In the genomic region with DNA sequence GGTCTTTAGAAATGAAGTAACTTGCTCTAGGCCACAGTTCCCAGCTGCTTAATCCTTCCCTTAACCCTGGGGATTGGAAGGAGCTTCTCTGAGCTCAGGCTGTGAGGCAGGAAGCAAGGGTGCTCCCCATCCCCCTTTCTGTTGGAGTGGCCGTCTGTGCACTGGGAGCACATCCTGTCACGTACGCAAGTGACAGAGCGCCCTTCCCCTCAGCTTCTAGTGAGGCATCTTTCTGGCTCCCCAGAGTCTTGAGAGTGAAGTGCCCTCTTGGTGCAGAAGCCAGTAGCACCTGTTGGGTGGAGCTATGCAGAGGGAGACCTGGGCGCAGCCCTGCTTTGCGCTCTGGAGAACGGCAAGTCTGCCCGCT, we compare ENCODE assay signal across 8 cellular contexts. TPM values are rescaled to one million over a fixed set of nuclear protein-coding genes. Genes with fewer than 3 reads are reported as not detected.
DNase-seq lines count a peak whose midpoint lies in the region; ATAC-seq and TF ChIP-seq lines count a peak whose summit lies in the region.

No MANE protein-coding gene starts in this region.

- TF ChIP-seq CTCF in HEK293 (tag by site-specific recombination; IDR thresholded peaks at IDR 0.05) (no peak), WERI-Rb-1 (IDR thresholded peaks at IDR 0.05; ENCODE audit: low read depth, low read length) (no peak), lung (IDR thresholded peaks at IDR 0.05; ENCODE audit: control extremely low read depth, extremely low read depth) (no peak), testis (IDR thresholded peaks at IDR 0.05) (no peak)

- intact Hi-C loops in CD4-positive, alpha-beta memory T cell (cut with micrococcal nuclease): loop anchor here (1.0 kb wide), 1 partner anchor 836 kb away; no protein-coding TSS in a partner anchor
- intact Hi-C loops in testis (cut with DNase I; ENCODE audit: low total_unique reads): no loop called here

- H3K27me3 Mint-ChIP-seq in CD4-positive, alpha-beta memory T cell: no peaks in the 10 kb centered on the region

- ATAC-seq in lung (ENCODE audit: insufficient read depth, low FRiP score): no peak

- POLR2A ChIA-PET in CD4-positive, alpha-beta memory T cell (lab: Charles Lee; ENCODE audit: partially characterized antibody): interaction anchor here (1.0 to 1.6 kb wide), 2 partner anchors 13 to 166 kb away, joined by 3 read pairs; no protein-coding TSS in a partner anchor
- POLR2A ChIA-PET in HEK293 (lab: Yijun Ruan, JAX): no interaction called here

- TF ChIP-seq POLR2A in testis (IDR thresholded peaks at IDR 0.05): no peak

- CTCF ChIA-PET in CD4-positive, alpha-beta memory T cell (lab: Charles Lee; ENCODE audit: partially characterized antibody): interaction anchor here (4.2 kb wide), 1 partner anchor 166 kb away, joined by 28 read pairs; no protein-coding TSS in a partner anchor
- CTCF ChIA-PET in HEK293 (lab: Yijun Ruan, JAX): no interaction called here

- H3K36me3 ChIP-seq in CD4-positive, alpha-beta memory T cell (ENCODE audit: insufficient read depth, low read length): peaks cover 30% of the 10 kb centered on the region
- H3K36me3 ChIP-seq in HEK293 (ENCODE audit: control insufficient read depth in 2 of 2, insufficient read depth in 1 of 2, low read length in 2 of 2): peaks cover 0 to 84% of the 10 kb centered on the region in 2 experiments; a peak in 1 of 3 replicates
- H3K36me3 ChIP-seq in WERI-Rb-1: peaks cover 54% of the 10 kb centered on the region
- peaks cover 16 to 26% of the 10 kb centered on the region in 2 donors for H3K36me3 ChIP-seq in lung (ENCODE audit: control insufficient read depth in 2 of 2, insufficient read depth in 2 of 2, low read length in 2 of 2)
- no peaks in the 10 kb centered on the region for H3K36me3 ChIP-seq in testis (ENCODE audit: low read depth, missing control alignments)

- no peaks in the 10 kb centered on the region for H3K27me3 ChIP-seq in CD4-positive, alpha-beta memory T cell (ENCODE audit: insufficient read depth, low read length)
- H3K27me3 ChIP-seq in WERI-Rb-1 (ENCODE audit: insufficient read depth, low read depth, severe bottlenecking) (no peaks in the 10 kb centered on the region), lung (ENCODE audit: control insufficient read depth, insufficient read depth) (no peaks in the 10 kb centered on the region), testis (no peaks in the 10 kb centered on the region)

- H3K9me3 Mint-ChIP-seq in CD4-positive, alpha-beta memory T cell: no peaks in the 10 kb centered on the region

- peak overlapping the region; percentile 87 to 96 (median 93) for H3K27ac Mint-ChIP-seq in CD4-positive, alpha-beta memory T cell

- WGBS in lung, 2 donors: 50 to 58% methylated on average over 8 of the region's 8 CpGs
- 84 to 88% methylated on average over 7 to 8 of the region's 8 CpGs for WGBS in testis, 2 donors

- H3K36me3 Mint-ChIP-seq in CD4-positive, alpha-beta memory T cell: peaks cover 22 to 63% of the 10 kb centered on the region in 2 donors

- H3K4me1 ChIP-seq in CD4-positive, alpha-beta memory T cell (ENCODE audit: insufficient read depth, low read length): peaks cover 36% of the 10 kb centered on the region
- H3K4me1 ChIP-seq in HEK293 (ENCODE audit: control insufficient read depth, insufficient read depth, low read length) (no peaks in the 10 kb centered on the region), lung (ENCODE audit: control insufficient read depth in 2 of 2, insufficient read depth in 2 of 2, low read length in 2 of 2) (peaks cover 5 to 23% of the 10 kb centered on the region in 2 donors), testis (no peaks in the 10 kb centered on the region)

- peak overlapping the region; percentile 51 for H3K27ac ChIP-seq in CD4-positive, alpha-beta memory T cell (ENCODE audit: low read depth, low read length)
- H3K27ac ChIP-seq in HEK293 (ENCODE audit: extremely low read depth, low read depth, low read length): no peak overlapping the region
- no peak overlapping the region for H3K27ac ChIP-seq in WERI-Rb-1
- peak overlapping the region; percentile 27 to 33 for H3K27ac ChIP-seq in lung (ENCODE audit: low read depth in 1 of 2, low read length in 1 of 2)
- no peak overlapping the region for H3K27ac ChIP-seq in testis

- no peaks in the 10 kb centered on the region for H3K9me3 ChIP-seq in CD4-positive, alpha-beta memory T cell (ENCODE audit: control insufficient read depth in 1 of 2, low read length in 2 of 2)
- H3K9me3 ChIP-seq in HEK293 (ENCODE audit: control insufficient read depth, insufficient read depth, low read depth, low read length) (no peaks in the 10 kb centered on the region), WERI-Rb-1 (ENCODE audit: severe bottlenecking) (no peaks in the 10 kb centered on the region), lung (ENCODE audit: control insufficient read depth in 2 of 2, insufficient read depth in 1 of 2, low read length in 1 of 2) (no peaks in the 10 kb centered on the region), testis (no peaks in the 10 kb centered on the region)

- DNase-seq in CD4-positive, alpha-beta memory T cell: peak in 3 of 5 donors; percentile 19 to 61 (median 39)
- peak; percentile 30 for DNase-seq in WERI-Rb-1
- DNase-seq in lung (ENCODE audit: low spot score): no peak
- DNase-seq in testis: no peak
- no peak for DNase-seq in HK-2 (ENCODE audit: unreplicated experiment)
- DNase-seq in DMS79 treated with DMSO at 0.1 percent for 48 hours (lab: John Stamatoyannopoulos, UW): no peak
- DNase-seq in putamen (ENCODE audit: low spot score): no peak

- H3K4me3 Mint-ChIP-seq in CD4-positive, alpha-beta memory T cell: peak overlapping the region; percentile 67 to 91 (median 77)

- H3K4me3 ChIP-seq in CD4-positive, alpha-beta memory T cell (ENCODE audit: low read length in 2 of 2): no peak overlapping the region
- H3K4me3 ChIP-seq in HEK293 (ENCODE audit: low read depth, low read length) (no peak overlapping the region), WERI-Rb-1 (ENCODE audit: low read depth, low read length) (no peak overlapping the region), lung (no peak overlapping the region), testis (no peak overlapping the region)

- peaks cover 33 to 66% (median 48%) of the 10 kb centered on the region in 4 donors for H3K4me1 Mint-ChIP-seq in CD4-positive, alpha-beta memory T cell

TF ChIP-seq in HEK293, 187 proteins besides CTCF, POLR2A, EP300 and RAD21:
- peak; percentile 22; the same call in 1 of the 2 replicates for TF ChIP-seq SCRT2 (tag by site-specific recombination; IDR thresholded peaks at IDR 0.05)
- no peak for TF ChIP-seq RBAK (tag by site-specific recombination; IDR thresholded peaks at IDR 0.05)
- TF ChIP-seq, protein P1, sequence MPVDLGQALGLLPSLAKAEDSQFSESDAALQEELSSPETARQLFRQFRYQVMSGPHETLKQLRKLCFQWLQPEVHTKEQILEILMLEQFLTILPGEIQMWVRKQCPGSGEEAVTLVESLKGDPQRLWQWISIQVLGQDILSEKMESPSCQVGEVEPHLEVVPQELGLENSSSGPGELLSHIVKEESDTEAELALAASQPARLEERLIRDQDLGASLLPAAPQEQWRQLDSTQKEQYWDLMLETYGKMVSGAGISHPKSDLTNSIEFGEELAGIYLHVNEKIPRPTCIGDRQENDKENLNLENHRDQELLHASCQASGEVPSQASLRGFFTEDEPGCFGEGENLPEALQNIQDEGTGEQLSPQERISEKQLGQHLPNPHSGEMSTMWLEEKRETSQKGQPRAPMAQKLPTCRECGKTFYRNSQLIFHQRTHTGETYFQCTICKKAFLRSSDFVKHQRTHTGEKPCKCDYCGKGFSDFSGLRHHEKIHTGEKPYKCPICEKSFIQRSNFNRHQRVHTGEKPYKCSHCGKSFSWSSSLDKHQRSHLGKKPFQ (tag by site-specific recombination; IDR thresholded peaks at IDR 0.05): no peak
- TF ChIP-seq, protein P2, sequence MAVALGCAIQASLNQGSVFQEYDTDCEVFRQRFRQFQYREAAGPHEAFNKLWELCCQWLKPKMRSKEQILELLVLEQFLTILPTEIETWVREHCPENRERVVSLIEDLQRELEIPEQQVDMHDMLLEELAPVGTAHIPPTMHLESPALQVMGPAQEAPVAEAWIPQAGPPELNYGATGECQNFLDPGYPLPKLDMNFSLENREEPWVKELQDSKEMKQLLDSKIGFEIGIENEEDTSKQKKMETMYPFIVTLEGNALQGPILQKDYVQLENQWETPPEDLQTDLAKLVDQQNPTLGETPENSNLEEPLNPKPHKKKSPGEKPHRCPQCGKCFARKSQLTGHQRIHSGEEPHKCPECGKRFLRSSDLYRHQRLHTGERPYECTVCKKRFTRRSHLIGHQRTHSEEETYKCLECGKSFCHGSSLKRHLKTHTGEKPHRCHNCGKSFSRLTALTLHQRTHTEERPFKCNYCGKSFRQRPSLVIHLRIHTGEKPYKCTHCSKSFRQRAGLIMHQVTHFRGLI (tag by site-specific recombination; IDR thresholded peaks at IDR 0.05): no peak

RNA-seq across cellular contexts. Expression of a gene that starts 47.8 kb away (rescaled TPM):
- not detected for total RNA-seq in CD4-positive, alpha-beta memory T cell
- under 1 TPM in 1 of 2 donors, not detected in 1; 0.03 TPM for polyA plus RNA-seq in CD4-positive, alpha-beta memory T cell
- total RNA-seq in lung: 1 to 10 TPM; 4.1 to 9.3 TPM
- polyA plus RNA-seq in lung: 1 to 10 TPM; 1.5 to 4.7 TPM
- under 1 TPM in 1 of 2 donors, not detected in 1; 0.06 TPM for total RNA-seq in testis
- 1.0 TPM for polyA plus RNA-seq in testis (ENCODE audit: insufficient read depth, low read depth, low replicate concordance)

Comparison
In these comparisons a context has a peak if more than half of its experiments do, and no peak if none do; other contexts are left out.
1. DNase-seq: peak in CD4-positive, alpha-beta memory T cell (3 of 5) and WERI-Rb-1 (single experiment); none in lung (single experiment), testis (single experiment), HK-2 (single experiment), DMS79 treated with DMSO at 0.1 percent for 48 hours (single experiment) and putamen (single experiment).
2. H3K27ac ChIP-seq: peak in CD4-positive, alpha-beta memory T cell (single experiment) and lung (2 of 2); none in HEK293 (single experiment), WERI-Rb-1 (single experiment) and testis (0 of 2).
3. RNA of a gene that starts 47.8 kb away (total RNA-seq): 4.1 to 9.3 TPM in lung; 0.06 TPM in testis and not detected in CD4-positive, alpha-beta memory T cell; every median in the first group is over 4 times any median in the second.